In genomic region chr13:98525852-98526512, GRCh38 we compare ENCODE assay signal across 15 cellular contexts. TPM values are rescaled to one million over a fixed set of nuclear protein-coding genes. Genes with fewer than 3 reads are reported as not detected.
DNase-seq lines count a peak whose midpoint lies in the region; ATAC-seq and TF ChIP-seq lines count a peak whose summit lies in the region.
"Had no signal": no experiment of that assay in that cellular context is flagged by ENCODE, and none has a peak within 500 bp of the region (broad histone marks: within the 10 kb centered on the region; RNA-seq: fewer than 3 reads in every experiment).

No MANE protein-coding gene starts in this region.

- CTCF ChIA-PET in HEK293T (lab: Yijun Ruan, JAX): no interaction called here

- intact Hi-C loops in activated T-helper 2 cell treated with anti-CD3 and anti-CD28 coated beads, Interferon-gamma antibody, Interleukin-2, Interleukin-4, amounts not matched to agents 10 μg/mL and 5 μg/mL and 100 μg/mL, durations not matched to agents 14 hours and 24 hours and 36 hours (cut with micrococcal nuclease): no loop called here

- TF ChIP-seq CTCF in astrocyte of the spinal cord (IDR thresholded peaks at IDR 0.05; ENCODE audit: low read depth, low read length): no peak

- DNase-seq in activated CD8-positive, alpha-beta memory T cell treated with anti-CD3 and anti-CD28 coated beads, Interleukin-2, amount 50 U/mL, for 48 hours: peak; percentile 44
- DNase-seq in activated CD8-positive, alpha-beta memory T cell treated with anti-CD3 and anti-CD28 coated beads, Interleukin-2, amount 50 U/mL, for 4 hours: no peak
- DNase-seq in HEK293T (ENCODE audit: extremely low spot score): peak; percentile 13
- peak; percentile 40 for DNase-seq in astrocyte of the spinal cord (ENCODE audit: low read depth, low spot score)
- DNase-seq in stimulated activated effector memory CD8-positive, alpha-beta T cell treated with anti-CD3 and anti-CD28 coated beads, Interleukin-12 subunit alpha, Interleukin-12 subunit beta, amount 100 ng/mL, for 72 hours (ENCODE audit: low spot score in 2 of 2): no peak
- DNase-seq in hepatic stellate cell (ENCODE audit: low spot score): no peak
- DNase-seq in RPMI8226: no peak
- no peak for DNase-seq in activated T-helper 2 cell treated with anti-CD3 and anti-CD28 coated beads, Interferon-gamma antibody, Interleukin-2, Interleukin-4, amounts not matched to agents 10 μg/mL and 5 μg/mL and 100 μg/mL, durations not matched to agents 14 hours and 24 hours and 36 hours (ENCODE audit: low spot score)
- DNase-seq: ACHN, body of pancreas, EL, mucosa of descending colon, OCI-M1, right lobe of liver had no signal

- H3K27ac Mint-ChIP-seq in stimulated activated effector memory CD8-positive, alpha-beta T cell treated with anti-CD3 and anti-CD28 coated beads, Interleukin-12 subunit alpha, Interleukin-12 subunit beta, amount 100 ng/mL, for 72 hours: peak overlapping the region; percentile 77
- no peak overlapping the region for H3K27ac Mint-ChIP-seq in activated T-helper 2 cell treated with anti-CD3 and anti-CD28 coated beads, Interferon-gamma antibody, Interleukin-2, Interleukin-4, amounts not matched to agents 10 μg/mL and 5 μg/mL and 100 μg/mL, durations not matched to agents 14 hours and 24 hours and 36 hours
- H3K27ac Mint-ChIP-seq: T-helper 1 cell treated with Interleukin-12 subunit alpha and Interleukin-12 subunit beta and Interleukin-4 antibody, amounts not matched to agents 30 μg/mL and 1 μg/mL, for 36 hours had no signal

- peak overlapping the region; percentile 17 for H3K4me3 Mint-ChIP-seq in stimulated activated effector memory CD8-positive, alpha-beta T cell treated with anti-CD3 and anti-CD28 coated beads, Interleukin-12 subunit alpha, Interleukin-12 subunit beta, amount 100 ng/mL, for 72 hours
- H3K4me3 Mint-ChIP-seq in activated T-helper 2 cell treated with anti-CD3 and anti-CD28 coated beads, Interferon-gamma antibody, Interleukin-2, Interleukin-4, amounts not matched to agents 10 μg/mL and 5 μg/mL and 100 μg/mL, durations not matched to agents 14 hours and 24 hours and 36 hours (ENCODE audit: low read depth): no peak overlapping the region
- H3K4me3 Mint-ChIP-seq: T-helper 1 cell treated with Interleukin-12 subunit alpha and Interleukin-12 subunit beta and Interleukin-4 antibody, amounts not matched to agents 30 μg/mL and 1 μg/mL, for 36 hours had no signal

- H3K27me3 Mint-ChIP-seq in activated T-helper 2 cell treated with anti-CD3 and anti-CD28 coated beads, Interferon-gamma antibody, Interleukin-2, Interleukin-4, amounts not matched to agents 10 μg/mL and 5 μg/mL and 100 μg/mL, durations not matched to agents 14 hours and 24 hours and 36 hours (ENCODE audit: low read depth): no peaks in the 10 kb centered on the region

- peaks cover 99% of the 10 kb centered on the region for H3K4me1 Mint-ChIP-seq in stimulated activated effector memory CD8-positive, alpha-beta T cell treated with anti-CD3 and anti-CD28 coated beads, Interleukin-12 subunit alpha, Interleukin-12 subunit beta, amount 100 ng/mL, for 72 hours
- peaks cover 75% of the 10 kb centered on the region for H3K4me1 Mint-ChIP-seq in activated T-helper 2 cell treated with anti-CD3 and anti-CD28 coated beads, Interferon-gamma antibody, Interleukin-2, Interleukin-4, amounts not matched to agents 10 μg/mL and 5 μg/mL and 100 μg/mL, durations not matched to agents 14 hours and 24 hours and 36 hours (ENCODE audit: low read depth)

- no peak overlapping the region for H3K4me3 ChIP-seq in astrocyte of the spinal cord (ENCODE audit: low read depth, low read length)
- H3K4me3 ChIP-seq: body of pancreas, mucosa of descending colon, right lobe of liver had no signal

- ATAC-seq in stimulated activated effector memory CD8-positive, alpha-beta T cell treated with anti-CD3 and anti-CD28 coated beads, Interleukin-12 subunit alpha, Interleukin-12 subunit beta, amount 100 ng/mL, for 72 hours: no peak
- ATAC-seq: body of pancreas, mucosa of descending colon had no signal

- peaks cover 51% of the 10 kb centered on the region for H3K36me3 Mint-ChIP-seq in stimulated activated effector memory CD8-positive, alpha-beta T cell treated with anti-CD3 and anti-CD28 coated beads, Interleukin-12 subunit alpha, Interleukin-12 subunit beta, amount 100 ng/mL, for 72 hours
- H3K36me3 Mint-ChIP-seq in activated T-helper 2 cell treated with anti-CD3 and anti-CD28 coated beads, Interferon-gamma antibody, Interleukin-2, Interleukin-4, amounts not matched to agents 10 μg/mL and 5 μg/mL and 100 μg/mL, durations not matched to agents 14 hours and 24 hours and 36 hours (ENCODE audit: low read depth): peaks cover 13% of the 10 kb centered on the region

- in situ Hi-C loops in astrocyte of the spinal cord (cut with HindIII; ENCODE audit: low sequenced_read_pairs): no loop called here

- POLR2A ChIA-PET in HEK293T (lab: Yijun Ruan, JAX): no interaction called here

- no peaks in the 10 kb centered on the region for H3K9me3 Mint-ChIP-seq in stimulated activated effector memory CD8-positive, alpha-beta T cell treated with anti-CD3 and anti-CD28 coated beads, Interleukin-12 subunit alpha, Interleukin-12 subunit beta, amount 100 ng/mL, for 72 hours
- H3K9me3 Mint-ChIP-seq in activated T-helper 2 cell treated with anti-CD3 and anti-CD28 coated beads, Interferon-gamma antibody, Interleukin-2, Interleukin-4, amounts not matched to agents 10 μg/mL and 5 μg/mL and 100 μg/mL, durations not matched to agents 14 hours and 24 hours and 36 hours: no peaks in the 10 kb centered on the region
- H3K9me3 Mint-ChIP-seq: T-helper 1 cell treated with Interleukin-12 subunit alpha and Interleukin-12 subunit beta and Interleukin-4 antibody, amounts not matched to agents 30 μg/mL and 1 μg/mL, for 36 hours had no signal

TF ChIP-seq in HEK293T, 16 proteins besides CTCF, POLR2A, EP300 and RAD21:
- TF ChIP-seq PKNOX1 (IDR thresholded peaks at IDR 0.05) (no peak), SP1 (IDR thresholded peaks at IDR 0.05) (no peak), ZNF384 (IDR thresholded peaks at IDR 0.05) (no peak), L3MBTL2 (conservative IDR thresholded peaks at IDR 0.05) (no peak), FOXK2 (IDR thresholded peaks at IDR 0.05) (no peak), CTBP1 (IDR thresholded peaks at IDR 0.05; ENCODE audit: borderline replicate concordance) (no peak), BHLHE40 (IDR thresholded peaks at IDR 0.05; ENCODE audit: borderline replicate concordance) (no peak), SUZ12 (IDR thresholded peaks at IDR 0.05) (no peak), FOXA1 (IDR thresholded peaks at IDR 0.05) (no peak), FOXM1 (IDR thresholded peaks at IDR 0.05; ENCODE audit: borderline replicate concordance) (no peak), HDGF (IDR thresholded peaks at IDR 0.05; ENCODE audit: borderline replicate concordance) (no peak), LEF1 (IDR thresholded peaks at IDR 0.05; ENCODE audit: borderline replicate concordance) (no peak), NFRKB (IDR thresholded peaks at IDR 0.05) (no peak), ARNT (IDR thresholded peaks at IDR 0.05) (no peak), TARDBP (IDR thresholded peaks at IDR 0.05) (no peak), ELF4 (IDR thresholded peaks at IDR 0.05) (no peak)
TF ChIP-seq in HEK293T: peak in this region for 0.

RNA-seq across cellular contexts. Expression of gene STK24, which starts 50.9 kb away (rescaled TPM):
- total RNA-seq in activated T-helper 2 cell treated with anti-CD3 and anti-CD28 coated beads, Interferon-gamma antibody, Interleukin-2, Interleukin-4, amounts not matched to agents 10 μg/mL and 5 μg/mL and 100 μg/mL, durations not matched to agents 14 hours and 24 hours and 36 hours: 119 and 127 TPM in 2 replicates

Comparison
In these comparisons a context has a peak if more than half of its experiments do, and no peak if none do; other contexts are left out.
1. DNase-seq: peak in activated CD8-positive, alpha-beta memory T cell treated with anti-CD3 and anti-CD28 coated beads, Interleukin-2, amount 50 U/mL, for 48 hours (single experiment), HEK293T (single experiment) and astrocyte of the spinal cord (single experiment); none in activated CD8-positive, alpha-beta memory T cell treated with anti-CD3 and anti-CD28 coated beads, Interleukin-2, amount 50 U/mL, for 4 hours (single experiment), stimulated activated effector memory CD8-positive, alpha-beta T cell treated with anti-CD3 and anti-CD28 coated beads, Interleukin-12 subunit alpha, Interleukin-12 subunit beta, amount 100 ng/mL, for 72 hours (0 of 2), hepatic stellate cell (single experiment), RPMI8226 (single experiment) and activated T-helper 2 cell treated with anti-CD3 and anti-CD28 coated beads, Interferon-gamma antibody, Interleukin-2, Interleukin-4, amounts not matched to agents 10 μg/mL and 5 μg/mL and 100 μg/mL, durations not matched to agents 14 hours and 24 hours and 36 hours (single experiment).